Comparison of ENCODE assay signal across 13 cellular contexts in the genomic region with DNA sequence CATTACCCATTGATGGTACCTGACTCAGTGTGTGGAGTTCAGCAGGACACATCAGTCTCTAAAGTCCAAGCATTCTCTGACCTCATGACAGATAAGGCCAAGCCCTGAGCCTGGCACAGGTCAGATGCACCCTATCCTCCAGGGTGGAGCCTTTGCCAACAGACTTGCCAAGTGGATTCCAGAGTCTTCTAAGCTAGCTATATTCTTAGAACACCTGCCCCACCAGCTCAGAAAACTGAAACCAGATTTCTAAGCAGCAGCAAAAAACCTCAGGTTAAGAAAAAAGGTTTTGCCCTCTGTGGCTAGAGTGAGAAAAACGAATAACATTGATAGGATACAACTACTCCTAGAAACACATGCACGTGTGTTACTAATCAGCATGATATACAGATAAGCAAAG. TPM values are rescaled to one million over a fixed set of nuclear protein-coding genes. Genes with fewer than 3 reads are reported as not detected.
DNase-seq lines count a peak whose midpoint lies in the region; ATAC-seq and TF ChIP-seq lines count a peak whose summit lies in the region.
"Had no signal": no experiment of that assay in that cellular context is flagged by ENCODE, and none has a peak within 500 bp of the region (broad histone marks: within the 10 kb centered on the region; RNA-seq: fewer than 3 reads in every experiment).

No MANE protein-coding gene starts in this region.

- no peak for ATAC-seq in activated naive CD8-positive, alpha-beta T cell treated with anti-CD3 and anti-CD28 coated beads, Interleukin-2, amount 50 U/mL, for 24 hours
- no peak for ATAC-seq in GM21576 (IDR thresholded peaks at IDR 0.05; ENCODE audit: unreplicated experiment)

- peaks cover 23 to 31% (median 27%) of the 10 kb centered on the region in 3 donors for H3K4me1 Mint-ChIP-seq in CD8-positive, alpha-beta memory T cell
- H3K4me1 Mint-ChIP-seq in IgD-negative memory B cell (peaks cover 0 to 1% (median 0%) of the 10 kb centered on the region in 3 donors), nephron progenitor cell (peaks cover 15% of the 10 kb centered on the region)
- H3K4me1 Mint-ChIP-seq in activated naive CD8-positive, alpha-beta T cell treated with anti-CD3 and anti-CD28 coated beads, Interleukin-2, amount 50 U/mL, for 24 hours = peaks cover 29% of the 10 kb centered on the region

- no peaks in the 10 kb centered on the region for H3K27me3 ChIP-seq in CD8-positive, alpha-beta memory T cell (ENCODE audit: insufficient read depth, low read length, poor library complexity, severe bottlenecking)
- H3K27me3 ChIP-seq: tibial artery had no signal

- in situ Hi-C loops in ACHN (cut with HindIII; ENCODE audit: low pct_ligation_motif_present, low pct_unique_long_range_greater_than_20kb, low sequenced_read_pairs) = no loop called here

- H3K36me3 ChIP-seq in CD8-positive, alpha-beta memory T cell (ENCODE audit: insufficient read depth, low read length) = peaks cover 31% of the 10 kb centered on the region

- no peak for DNase-seq in CD8-positive, alpha-beta memory T cell
- DNase-seq in activated naive CD8-positive, alpha-beta T cell treated with anti-CD3 and anti-CD28 coated beads, Interleukin-2, amount 50 U/mL, for 24 hours = no peak
- DNase-seq in nephron progenitor cell (no peak), ACHN (no peak), NCI-H446 (lab: John Stamatoyannopoulos, UW) (no peak), NCI-H2107 treated with DMSO at 0.1 percent for 48 hours (lab: John Stamatoyannopoulos, UW; ENCODE audit: unreplicated experiment) (no peak)
- DNase-seq: NCI-H748 treated with DMSO at 0.1 percent for 48 hours, SIG-M5, tibial artery, WERI-Rb-1 had no signal

- H3K4me3 Mint-ChIP-seq in CD8-positive, alpha-beta memory T cell = peak overlapping the region; percentile 25 to 89 (median 78)
- H3K4me3 Mint-ChIP-seq in IgD-negative memory B cell (no peak overlapping the region), nephron progenitor cell (no peak overlapping the region)
- no peak overlapping the region for H3K4me3 Mint-ChIP-seq in activated naive CD8-positive, alpha-beta T cell treated with anti-CD3 and anti-CD28 coated beads, Interleukin-2, amount 50 U/mL, for 24 hours

- H3K27ac ChIP-seq in CD8-positive, alpha-beta memory T cell (ENCODE audit: low read depth, low read length) = peak overlapping the region; percentile 84
- H3K27ac ChIP-seq: tibial artery, WERI-Rb-1 had no signal

- no peak for TF ChIP-seq CTCF in nephron progenitor cell (IDR thresholded peaks at IDR 0.05)

- H3K4me1 ChIP-seq in CD8-positive, alpha-beta memory T cell (ENCODE audit: insufficient read depth, low read length) = peaks cover 19% of the 10 kb centered on the region
- H3K4me1 ChIP-seq: tibial artery had no signal

- POLR2A ChIA-PET in CD8-positive, alpha-beta memory T cell (lab: Charles Lee) = interaction anchor here (0.5 to 1.1 kb wide), 2 partner anchors 13 to 21 kb away, joined by 3 to 4 read pairs; a partner anchor contains a TSS

- peaks cover 0 to 71% (median 11%) of the 10 kb centered on the region in 3 donors for H3K36me3 Mint-ChIP-seq in CD8-positive, alpha-beta memory T cell
- peaks cover 6% of the 10 kb centered on the region for H3K36me3 Mint-ChIP-seq in IgD-negative memory B cell
- peaks cover 40% of the 10 kb centered on the region for H3K36me3 Mint-ChIP-seq in activated naive CD8-positive, alpha-beta T cell treated with anti-CD3 and anti-CD28 coated beads, Interleukin-2, amount 50 U/mL, for 24 hours (ENCODE audit: low read depth)
- H3K36me3 Mint-ChIP-seq in nephron progenitor cell (ENCODE audit: low read depth) = peaks cover 21% of the 10 kb centered on the region

- no peaks in the 10 kb centered on the region for H3K9me3 Mint-ChIP-seq in CD8-positive, alpha-beta memory T cell
- no peaks in the 10 kb centered on the region for H3K9me3 Mint-ChIP-seq in IgD-negative memory B cell
- no peaks in the 10 kb centered on the region for H3K9me3 Mint-ChIP-seq in activated naive CD8-positive, alpha-beta T cell treated with anti-CD3 and anti-CD28 coated beads, Interleukin-2, amount 50 U/mL, for 24 hours
- H3K9me3 Mint-ChIP-seq in nephron progenitor cell = no peaks in the 10 kb centered on the region

- CTCF ChIA-PET in CD8-positive, alpha-beta memory T cell (lab: Charles Lee) = interaction anchor here (0.6 to 2.6 kb wide), 6 partner anchors 12 to 757 kb away, joined by 3 to 6 read pairs (median 6); a partner anchor contains a TSS

- no peaks in the 10 kb centered on the region for H3K9me3 ChIP-seq in CD8-positive, alpha-beta memory T cell (ENCODE audit: low read length)
- H3K9me3 ChIP-seq: tibial artery had no signal

- H3K27me3 Mint-ChIP-seq in CD8-positive, alpha-beta memory T cell = no peaks in the 10 kb centered on the region
- H3K27me3 Mint-ChIP-seq in IgD-negative memory B cell (no peaks in the 10 kb centered on the region), nephron progenitor cell (ENCODE audit: low read depth, poor library complexity) (peaks cover 5% of the 10 kb centered on the region)
- H3K27me3 Mint-ChIP-seq in activated naive CD8-positive, alpha-beta T cell treated with anti-CD3 and anti-CD28 coated beads, Interleukin-2, amount 50 U/mL, for 24 hours = no peaks in the 10 kb centered on the region

- peak overlapping the region; percentile 19 for H3K4me3 ChIP-seq in CD8-positive, alpha-beta memory T cell (ENCODE audit: low read length)
- H3K4me3 ChIP-seq: tibial artery had no signal

- H3K27ac Mint-ChIP-seq in CD8-positive, alpha-beta memory T cell = peak overlapping the region; percentile 97 to 100 (median 99)
- peak overlapping the region in 2 of 3 donors; percentile 51 to 91 for H3K27ac Mint-ChIP-seq in IgD-negative memory B cell
- peak overlapping the region; percentile 90 for H3K27ac Mint-ChIP-seq in activated naive CD8-positive, alpha-beta T cell treated with anti-CD3 and anti-CD28 coated beads, Interleukin-2, amount 50 U/mL, for 24 hours
- H3K27ac Mint-ChIP-seq in nephron progenitor cell = peak overlapping the region; percentile 93

RNA-seq across cellular contexts. Expression of a gene that starts 11.6 kb away (rescaled TPM):
- 10 to 100 TPM; 42.4 to 43.3 TPM for total RNA-seq in CD8-positive, alpha-beta memory T cell
- polyA plus RNA-seq in CD8-positive, alpha-beta memory T cell = 35.1 TPM
- 18.3 TPM for polyA plus RNA-seq in IgD-negative memory B cell

RNA-seq across cellular contexts. Expression of a gene that starts 20.4 kb away (rescaled TPM):
- total RNA-seq in CD8-positive, alpha-beta memory T cell = 10 to 100 TPM; 19.5 to 21.5 TPM
- polyA plus RNA-seq in CD8-positive, alpha-beta memory T cell = 114 TPM
- polyA plus RNA-seq in IgD-negative memory B cell = 44.2 TPM

RNA-seq across cellular contexts. Expression of a gene that starts 26.3 kb away (rescaled TPM):
- total RNA-seq in CD8-positive, alpha-beta memory T cell = under 1 TPM; 0.44 to 0.53 TPM
- polyA plus RNA-seq in CD8-positive, alpha-beta memory T cell = 0.79 TPM
- 0.09 TPM for polyA plus RNA-seq in IgD-negative memory B cell
- total RNA-seq: IMR-90 had no signal
- polyA plus RNA-seq: IMR-90 had no signal

RNA-seq across cellular contexts. Expression of a gene that starts 48.5 kb away (rescaled TPM):
- 10 to 100 TPM; 54.3 to 57.6 TPM for total RNA-seq in CD8-positive, alpha-beta memory T cell
- polyA plus RNA-seq in CD8-positive, alpha-beta memory T cell = 1.7 TPM
- polyA plus RNA-seq in IgD-negative memory B cell = 0.45 TPM

Comparison
In these comparisons a context has a peak if more than half of its experiments do, and no peak if none do; other contexts are left out.
1. H3K4me3 Mint-ChIP-seq: peak in CD8-positive, alpha-beta memory T cell (7 of 7); none in IgD-negative memory B cell (0 of 4), activated naive CD8-positive, alpha-beta T cell treated with anti-CD3 and anti-CD28 coated beads, Interleukin-2, amount 50 U/mL, for 24 hours (single experiment) and nephron progenitor cell (single experiment).
2. Peak in every context shown above with its lines, with median percentiles within 50 percentile points of each other: H3K27ac Mint-ChIP-seq.